ENCODE assay signal across 8 cellular contexts in the genomic region with DNA sequence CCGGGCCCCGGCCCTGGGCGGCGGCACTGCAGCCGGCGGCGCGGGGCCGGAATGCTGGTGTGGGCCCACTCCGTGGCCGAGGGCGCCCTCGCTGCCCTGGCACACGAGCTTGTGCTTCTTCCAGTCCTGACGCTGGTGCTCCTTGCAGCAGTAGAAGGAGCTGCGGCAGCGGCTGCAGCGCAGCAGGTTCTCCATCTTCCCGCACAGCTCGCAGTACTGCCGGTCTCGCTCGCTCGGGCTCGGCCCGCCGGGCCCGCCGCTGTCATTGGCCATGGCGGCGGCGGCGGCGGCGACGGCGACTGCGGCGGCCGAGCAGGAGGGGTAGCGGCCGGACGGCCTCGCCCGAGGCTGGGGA. TPM values are rescaled to one million over a fixed set of nuclear protein-coding genes. Genes with fewer than 3 reads are reported as not detected.
A peak's percentile ranks its signal among the peaks of the same experiment; 100 is the strongest.
DNase-seq lines count a peak whose midpoint lies in the region; ATAC-seq, FAIRE-seq and TF ChIP-seq lines count a peak whose summit lies in the region.

No MANE protein-coding gene starts in this region.

- no peaks in the 10 kb centered on the region for H3K9me2 ChIP-seq in PC-9 (ENCODE audit: insufficient read depth)

- CTCF ChIA-PET in PC-9 (lab: Charles Lee) = interaction anchor here (0.5 kb wide), 1 partner anchor 64 kb away, joined by 3 read pairs; no protein-coding TSS in a partner anchor
- CTCF ChIA-PET in GM12878 (lab: Yijun Ruan, JAX) = interaction anchor here (1.1 to 1.8 kb wide), 5 partner anchors 22 to 127 kb away, joined by 3 to 5 read pairs (median 4); no protein-coding TSS in a partner anchor

- H3F3A ChIP-seq in PC-9 (ENCODE audit: insufficient read depth, low read depth) (peaks cover 8% of the 10 kb centered on the region), smooth muscle cell (ENCODE audit: low read depth) (peaks cover 10% of the 10 kb centered on the region)

- H3K4me3 ChIP-seq in ACC112 (ENCODE audit: low read depth, low read length) = peak overlapping the region; percentile 97
- H3K4me3 ChIP-seq in PC-9 = peak overlapping the region; percentile 89
- H3K4me3 ChIP-seq in GM12878 = peak overlapping the region; percentile 92
- peak overlapping the region; percentile 76 for H3K4me3 ChIP-seq in iPS-20b (ENCODE audit: low read length)
- H3K4me3 ChIP-seq in smooth muscle cell = peak overlapping the region; percentile 83

- SMC1A ChIA-PET in GM12878 (lab: Charles Lee; ENCODE audit: uncharacterized antibody, unreplicated experiment) = interaction anchor here (1.0 to 1.6 kb wide), 2 partner anchors 84 to 133 kb away, joined by 3 to 5 read pairs; a partner anchor contains a TSS

- no peak for TF ChIP-seq EP300 in GM12878 (IDR thresholded peaks at IDR 0.05; ENCODE audit: borderline replicate concordance in 1 of 2, control insufficient read depth in 1 of 2, low read depth in 2 of 2, low read length in 2 of 2)

- H3K9me3 ChIP-seq in PC-9 (ENCODE audit: insufficient read depth, low read depth) (no peaks in the 10 kb centered on the region), GM12878 (replicated peaks; ENCODE audit: control insufficient read depth, insufficient read depth, low read length) (no peaks in the 10 kb centered on the region), iPS-20b (ENCODE audit: insufficient read depth, low read depth, low read length) (no peaks in the 10 kb centered on the region), smooth muscle cell (replicated peaks; ENCODE audit: low read depth) (no peaks in the 10 kb centered on the region)

- no peak for TF ChIP-seq POLR2A in GM12878 (IDR thresholded peaks at IDR 0.05; ENCODE audit: low read depth, low read length)

- peaks cover 38% of the 10 kb centered on the region for H3K4me1 ChIP-seq in ACC112 (ENCODE audit: control insufficient read depth, insufficient read depth, low read length, unreplicated experiment)
- H3K4me1 ChIP-seq in PC-9 (replicated peaks; ENCODE audit: insufficient read depth) = peaks cover 47% of the 10 kb centered on the region
- no peaks in the 10 kb centered on the region for H3K4me1 ChIP-seq in GM12878 (ENCODE audit: control insufficient read depth, insufficient read depth, low read length)
- H3K4me1 ChIP-seq in iPS-20b (ENCODE audit: insufficient read depth, low read length) = peaks cover 21% of the 10 kb centered on the region
- peaks cover 42% of the 10 kb centered on the region for H3K4me1 ChIP-seq in smooth muscle cell (ENCODE audit: low read depth)

- H3K9ac ChIP-seq in GM12878 (ENCODE audit: control insufficient read depth, insufficient read depth, low read length) = peak overlapping the region; percentile 75
- peak overlapping the region; percentile 43; the same call in 1 of the 2 replicates for H3K9ac ChIP-seq in iPS-20b (ENCODE audit: low read depth, low read length)
- H3K9ac ChIP-seq in smooth muscle cell (ENCODE audit: low read depth) = peak overlapping the region; percentile 49

- H3K79me2 ChIP-seq in ACC112 (ENCODE audit: control insufficient read depth, insufficient read depth, low read length, unreplicated experiment) (peaks cover 50% of the 10 kb centered on the region), PC-9 (ENCODE audit: low read depth) (peaks cover 46% of the 10 kb centered on the region), GM12878 (ENCODE audit: control insufficient read depth, insufficient read depth, low read length) (peaks cover 54% of the 10 kb centered on the region), smooth muscle cell (ENCODE audit: low read depth) (peaks cover 47% of the 10 kb centered on the region)

- peak; percentile 42 to 49 for DNase-seq in PC-9
- DNase-seq in GM12878 (ENCODE audit: low read depth, low spot score) = no peak
- peak; percentile 50 for DNase-seq in smooth muscle cell (lab: John Stamatoyannopoulos, UW; ENCODE audit: unreplicated experiment)
- no peak for DNase-seq in NCI-H1436 (lab: John Stamatoyannopoulos, UW)

- intact Hi-C loops in PC-9 (cut with micrococcal nuclease; ENCODE audit: unreplicated experiment) (loop anchor here (2.0 kb wide), 2 partner anchors 27 to 63 kb away; no protein-coding TSS in a partner anchor), GM12878 (cut with micrococcal nuclease; ENCODE audit: unreplicated experiment) (loop anchor here (5.0 kb wide), 1 partner anchor 91 kb away; no protein-coding TSS in a partner anchor)

- in situ Hi-C loops in GM12878 (cut with MboI) = no loop called here

- no peak for TF ChIP-seq RAD21 in GM12878 (IDR thresholded peaks at IDR 0.05; ENCODE audit: insufficient read depth, low read depth, low read length)

- H2AFZ ChIP-seq in ACC112 (ENCODE audit: low read length, unreplicated experiment) (no peak overlapping the region), PC-9 (peak overlapping the region; percentile 86; the same call in 1 of the 2 replicates), GM12878 (ENCODE audit: control insufficient read depth, low read depth, low read length) (peak overlapping the region; percentile 81), smooth muscle cell (ENCODE audit: low read depth) (peak overlapping the region; percentile 82)

- no TSS peak for BruUV-seq in PC-9 (replicated peaks; lab: Mats Ljungman, UMichigan)
- no TSS peak for BruUV-seq in GM12878 (replicated peaks; lab: Mats Ljungman, UMichigan)

- peak overlapping the region; percentile 83 for H3K27ac ChIP-seq in ACC112 (ENCODE audit: low read depth, low read length)
- H3K27ac ChIP-seq in PC-9 = peak overlapping the region; percentile 44; the same call in 1 of the 2 replicates
- peak overlapping the region; percentile 81 for H3K27ac ChIP-seq in GM12878 (ENCODE audit: control insufficient read depth, insufficient read depth)
- no peak overlapping the region for H3K27ac ChIP-seq in iPS-20b (ENCODE audit: low read length)
- H3K27ac ChIP-seq in smooth muscle cell (ENCODE audit: low read depth) = peak overlapping the region; percentile 51

- ATAC-seq in GM18498 (IDR thresholded peaks at IDR 0.05; ENCODE audit: unreplicated experiment) = peak; percentile 44
- ATAC-seq in HG02884 (IDR thresholded peaks at IDR 0.05; ENCODE audit: unreplicated experiment) = peak; percentile 16
- ATAC-seq in GM12878 = peak; percentile 50

- no peaks in the 10 kb centered on the region for H3K36me3 ChIP-seq in ACC112 (ENCODE audit: insufficient read depth, low read length)
- no peaks in the 10 kb centered on the region for H3K36me3 ChIP-seq in PC-9 (ENCODE audit: low read depth)
- H3K36me3 ChIP-seq in GM12878 (ENCODE audit: control insufficient read depth in 2 of 2, insufficient read depth in 2 of 2, low read length in 1 of 2) = no peaks in the 10 kb centered on the region; a peak in 1 of 4 replicates
- no peaks in the 10 kb centered on the region for H3K36me3 ChIP-seq in iPS-20b (ENCODE audit: insufficient read depth, low read depth, low read length)
- no peaks in the 10 kb centered on the region for H3K36me3 ChIP-seq in smooth muscle cell (ENCODE audit: low read depth)

- H4K20me1 ChIP-seq in PC-9 (ENCODE audit: insufficient read depth) (no peaks in the 10 kb centered on the region), GM12878 (ENCODE audit: control insufficient read depth, insufficient read depth) (peaks cover 7% of the 10 kb centered on the region; the same call in 1 of the 2 replicates), smooth muscle cell (ENCODE audit: low read depth) (peaks cover 46% of the 10 kb centered on the region)

- POLR2A ChIA-PET in PC-9 (lab: Charles Lee; ENCODE audit: unreplicated experiment) (interaction anchor here (0.7 to 1.0 kb wide), 2 partner anchors 84 to 125 kb away, joined by 3 to 4 read pairs; a partner anchor contains a TSS), GM12878 (lab: Charles Lee) (interaction anchor here (0.6 to 1.1 kb wide), 2 partner anchors 9 to 440 kb away, joined by 3 to 4 read pairs; no protein-coding TSS in a partner anchor)

- no peak for FAIRE-seq in GM12878 (lab: Jason Lieb, UNC)

- RAD21 ChIA-PET in GM12878 (lab: Charles Lee; ENCODE audit: unreplicated experiment) = interaction anchor here (1.4 to 1.7 kb wide), 2 partner anchors 13 to 111 kb away, joined by 3 to 6 read pairs; no protein-coding TSS in a partner anchor

- TF ChIP-seq CTCF in PC-9 (conservative IDR thresholded peaks at IDR 0.05) = no peak
- TF ChIP-seq CTCF in GM12878 (IDR thresholded peaks at IDR 0.05 in 2 of 3, conservative IDR thresholded peaks at IDR 0.05 in 1 of 3; ENCODE audit: control insufficient read depth in 2 of 3, extremely low read depth in 1 of 3, insufficient read depth in 1 of 3, low read depth in 3 of 3, low read length in 3 of 3) = no peak
- TF ChIP-seq CTCF in smooth muscle cell (IDR thresholded peaks at IDR 0.05; ENCODE audit: borderline replicate concordance, insufficient read depth, poor library complexity, severe bottlenecking) = no peak

- under 1% methylated on average over 38 of the region's 45 CpGs for WGBS in GM12878 (ENCODE audit: insufficient coverage, insufficient replicate concordance, low lambda C conversion rate, missing lambda C conversion rate)
- under 1% methylated on average over 45 of the region's 45 CpGs for WGBS in smooth muscle cell (ENCODE audit: low lambda C conversion rate)

- H3K4me2 ChIP-seq in PC-9 (peak overlapping the region; percentile 96; the same call in 1 of the 2 replicates), GM12878 (ENCODE audit: control insufficient read depth, insufficient read depth) (no peak overlapping the region), smooth muscle cell (peak overlapping the region; percentile 92)

- no peaks in the 10 kb centered on the region for H3K27me3 ChIP-seq in ACC112 (ENCODE audit: insufficient read depth, low read length)
- H3K27me3 ChIP-seq in PC-9 (ENCODE audit: insufficient read depth, low read depth) = no peaks in the 10 kb centered on the region
- no peaks in the 10 kb centered on the region; a peak in 1 of 4 replicates for H3K27me3 ChIP-seq in GM12878 (replicated peaks in 1 of 2; ENCODE audit: control insufficient read depth in 2 of 2, insufficient read depth in 2 of 2, low read length in 1 of 2)
- H3K27me3 ChIP-seq in iPS-20b (ENCODE audit: insufficient read depth, low read length) = peaks cover 87% of the 10 kb centered on the region
- peaks cover 9% of the 10 kb centered on the region for H3K27me3 ChIP-seq in smooth muscle cell (ENCODE audit: low read depth)

RNA-seq across cellular contexts. Expression of a gene that starts 0.5 kb away (rescaled TPM):
- total RNA-seq in PC-9 (2021) = 10.9 and 18.8 TPM in 2 replicates
- total RNA-seq in GM12878 (2013; cell fraction: nucleolus; rRNA removed) = 35.9 and 39.7 TPM in 2 replicates
- total RNA-seq in GM12878 (2014; rRNA removed) = 7.9 and 9.9 TPM in 2 replicates
- total RNA-seq in GM12878 (2014; rRNA removed; fragmentation: Illumina TruSeq; extraction: Trizol) = 12.8 and 14.7 TPM in 2 replicates
- 9.2 and 10.5 TPM in 2 replicates for total RNA-seq in GM12878 (2021)
- polyA plus RNA-seq in GM12878 (2011; ENCODE audit: low read depth) = 10.1 TPM
- polyA plus RNA-seq in GM12878 (2011; rRNA removed) = 46.6 and 88.5 TPM in 2 replicates
- polyA plus RNA-seq in GM12878 (2011; cell fraction: cytosol; rRNA removed) = 11.0 and 14.0 TPM in 2 replicates
- 9.6 and 10.5 TPM in 2 replicates for polyA plus RNA-seq in GM12878 (2011; cell fraction: nucleus; rRNA removed)
- 24.3 and 32.6 TPM in 2 replicates for polyA plus RNA-seq in GM12878 (2012)
- polyA plus RNA-seq in GM12878 (2014; fragmentation: Illumina TruSeq; extraction: Trizol) = 15.8 and 15.9 TPM in 2 replicates
- polyA plus RNA-seq in GM12878 (2014; fragmentation: Nextera tagmentation; extraction: Ambion mirVana) = 1 to 10 TPM; 2.4 to 3.0 TPM
- polyA plus RNA-seq in GM12878 (2014; rRNA removed) = 8.8 and 9.8 TPM in 2 replicates
- 1 to 10 TPM; 3.1 to 8.6 TPM for polyA plus RNA-seq in GM12878 (2016; fragmentation: Nextera tagmentation; extraction: Ambion mirVana)
- polyA minus RNA-seq in GM12878 (2011; rRNA and poly(A)+ RNA removed) = 31.5 and 48.0 TPM in 2 replicates
- 12.8 and 18.7 TPM in 2 replicates for polyA minus RNA-seq in GM12878 (2011; cell fraction: cytosol; rRNA and poly(A)+ RNA removed)
- polyA minus RNA-seq in GM12878 (2011; cell fraction: nucleus; rRNA and poly(A)+ RNA removed) = 12.1 and 18.6 TPM in 2 replicates
- 36.8 and 38.5 TPM in 2 replicates for total RNA-seq in smooth muscle cell
- polyA plus RNA-seq in smooth muscle cell = 15.7 and 21.2 TPM in 2 replicates

Comparison
In these comparisons a context has a peak if more than half of its experiments do, and no peak if none do; other contexts are left out.
1. DNase-seq: peak in PC-9 (2 of 2) and smooth muscle cell (single experiment); none in GM12878 (single experiment) and NCI-H1436 (single experiment).
2. Peak in every context shown above with its lines, with median percentiles within 50 percentile points of each other: H3K4me3 ChIP-seq, ATAC-seq and H3K9ac ChIP-seq.